ENCODE assay signal across 29 cellular contexts in genomic region chr5:139854953-139855352, GRCh38. TPM values are rescaled to one million over a fixed set of nuclear protein-coding genes. Genes with fewer than 3 reads are reported as not detected.
"Had no signal": no experiment of that assay in that cellular context is flagged by ENCODE, and none has a peak within 500 bp of the region (broad histone marks: within the 10 kb centered on the region; RNA-seq: fewer than 3 reads in every experiment).

No MANE protein-coding gene starts in this region.

- DNase-seq: activated CD4-positive, alpha-beta T cell treated with anti-CD3 and anti-CD28 coated beads for 48 hours; activated CD4-positive, alpha-beta T cell treated with anti-CD3 and anti-CD28 coated beads, Interleukin-2, amount 50 U/mL, for 1 hour; activated CD4-positive, alpha-beta T cell treated with anti-CD3 and anti-CD28 coated beads, Interleukin-2, amount 50 U/mL, for 48 hours; activated CD4-positive, CD25-positive, alpha-beta regulatory T cell; activated CD8-positive, alpha-beta memory T cell treated with anti-CD3 and anti-CD28 coated beads for 24 hours; activated CD8-positive, alpha-beta T cell treated with anti-CD3 and anti-CD28 coated beads for 36 hours; activated effector memory CD4-positive, alpha-beta T cell treated with Interleukin-2 at 50 U/mL for 16 hours; activated naive CD4-positive, alpha-beta T cell treated with anti-CD3 and anti-CD28 coated beads for 36 hours; activated naive CD8-positive, alpha-beta T cell treated with anti-CD3 and anti-CD28 coated beads for 36 hours; activated naive CD8-positive, alpha-beta T cell treated with anti-CD3 and anti-CD28 coated beads, Interleukin-2, amount 50 U/mL, for 24 hours; activated T-cell treated with anti-CD3 and anti-CD28 coated beads, Interleukin-2, amount 50 U/mL, for 4 hours; adrenal gland; amygdala; central memory CD4-positive, alpha-beta T cell; cerebellar nuclear complex; effector memory CD4-positive, alpha-beta T cell; endodermal cell; foreskin fibroblast; T-helper 1 cell; T-helper 17 cell had no signal

- H3K4me1 Mint-ChIP-seq: activated naive CD8-positive, alpha-beta T cell treated with anti-CD3 and anti-CD28 coated beads for 36 hours; activated naive CD8-positive, alpha-beta T cell treated with anti-CD3 and anti-CD28 coated beads, Interleukin-2, amount 50 U/mL, for 24 hours; activated T-helper 17 cell treated with anti-CD3 and anti-CD28 coated beads, Interleukin-2, amount 50 U/mL, for 72 hours had no signal

- H3K4me3 ChIP-seq: adrenal gland, body of pancreas, coronary artery, dorsolateral prefrontal cortex had no signal

- H3K27ac Mint-ChIP-seq: activated CD8-positive, alpha-beta T cell treated with anti-CD3 and anti-CD28 coated beads for 36 hours; activated naive CD4-positive, alpha-beta T cell treated with anti-CD3 and anti-CD28 coated beads for 36 hours; activated naive CD4-positive, alpha-beta T cell treated with anti-CD3 and anti-CD28 coated beads, Interleukin-2, amount 50 U/mL, for 24 hours; activated naive CD8-positive, alpha-beta T cell treated with anti-CD3 and anti-CD28 coated beads for 36 hours; activated naive CD8-positive, alpha-beta T cell treated with anti-CD3 and anti-CD28 coated beads, Interleukin-2, amount 50 U/mL, for 24 hours; activated T-helper 17 cell treated with anti-CD3 and anti-CD28 coated beads, Interleukin-2, amount 50 U/mL, for 72 hours; dendritic cell treated with granulocyte-macrophage colony-stimulating factor and Interleukin-4, amounts not matched to agents 40 ng/mL and 50 ng/mL, for 4 days; endodermal cell; T-helper 2 cell treated with Interferon-gamma antibody and Interleukin-4, amounts not matched to agents 5 μg/mL and 100 μg/mL, for 36 hours had no signal

- H3K9me3 Mint-ChIP-seq: activated CD8-positive, alpha-beta T cell treated with anti-CD3 and anti-CD28 coated beads for 36 hours; activated naive CD4-positive, alpha-beta T cell treated with anti-CD3 and anti-CD28 coated beads for 36 hours; activated naive CD4-positive, alpha-beta T cell treated with anti-CD3 and anti-CD28 coated beads, Interleukin-2, amount 50 U/mL, for 24 hours; activated naive CD8-positive, alpha-beta T cell treated with anti-CD3 and anti-CD28 coated beads for 36 hours; activated naive CD8-positive, alpha-beta T cell treated with anti-CD3 and anti-CD28 coated beads, Interleukin-2, amount 50 U/mL, for 24 hours; activated T-cell treated with anti-CD3 and anti-CD28 coated beads, Interleukin-2, amount 50 U/mL, for 4 hours; activated T-helper 17 cell treated with anti-CD3 and anti-CD28 coated beads, Interleukin-2, amount 50 U/mL, for 72 hours; dendritic cell treated with granulocyte-macrophage colony-stimulating factor and Interleukin-4, amounts not matched to agents 40 ng/mL and 50 ng/mL, for 4 days; endodermal cell; T-helper 2 cell treated with Interferon-gamma antibody and Interleukin-4, amounts not matched to agents 5 μg/mL and 100 μg/mL, for 36 hours had no signal

- H3K27ac ChIP-seq: adrenal gland, body of pancreas, coronary artery, dorsolateral prefrontal cortex had no signal

- H3K27me3 Mint-ChIP-seq: activated CD8-positive, alpha-beta T cell treated with anti-CD3 and anti-CD28 coated beads for 36 hours; activated naive CD4-positive, alpha-beta T cell treated with anti-CD3 and anti-CD28 coated beads, Interleukin-2, amount 50 U/mL, for 24 hours; activated naive CD8-positive, alpha-beta T cell treated with anti-CD3 and anti-CD28 coated beads for 36 hours; activated naive CD8-positive, alpha-beta T cell treated with anti-CD3 and anti-CD28 coated beads, Interleukin-2, amount 50 U/mL, for 24 hours; activated T-helper 17 cell treated with anti-CD3 and anti-CD28 coated beads, Interleukin-2, amount 50 U/mL, for 72 hours; T-helper 17 cell had no signal

- H3K27me3 ChIP-seq: adrenal gland, body of pancreas, dorsolateral prefrontal cortex had no signal

- H3K4me3 Mint-ChIP-seq: activated CD8-positive, alpha-beta T cell treated with anti-CD3 and anti-CD28 coated beads for 36 hours; activated naive CD4-positive, alpha-beta T cell treated with anti-CD3 and anti-CD28 coated beads for 36 hours; activated naive CD4-positive, alpha-beta T cell treated with anti-CD3 and anti-CD28 coated beads, Interleukin-2, amount 50 U/mL, for 24 hours; activated naive CD8-positive, alpha-beta T cell treated with anti-CD3 and anti-CD28 coated beads for 36 hours; activated naive CD8-positive, alpha-beta T cell treated with anti-CD3 and anti-CD28 coated beads, Interleukin-2, amount 50 U/mL, for 24 hours; activated T-cell treated with anti-CD3 and anti-CD28 coated beads, Interleukin-2, amount 50 U/mL, for 4 hours; activated T-helper 17 cell treated with anti-CD3 and anti-CD28 coated beads, Interleukin-2, amount 50 U/mL, for 72 hours; dendritic cell treated with granulocyte-macrophage colony-stimulating factor and Interleukin-4, amounts not matched to agents 40 ng/mL and 50 ng/mL, for 4 days; endodermal cell; T-helper 17 cell; T-helper 2 cell treated with Interferon-gamma antibody and Interleukin-4, amounts not matched to agents 5 μg/mL and 100 μg/mL, for 36 hours had no signal

- H3K36me3 Mint-ChIP-seq: activated naive CD4-positive, alpha-beta T cell treated with anti-CD3 and anti-CD28 coated beads, Interleukin-2, amount 50 U/mL, for 24 hours; activated naive CD8-positive, alpha-beta T cell treated with anti-CD3 and anti-CD28 coated beads for 36 hours had no signal

- H3K9me3 ChIP-seq: adrenal gland, body of pancreas had no signal

- ATAC-seq: activated CD8-positive, alpha-beta T cell treated with anti-CD3 and anti-CD28 coated beads for 36 hours; activated naive CD8-positive, alpha-beta T cell treated with anti-CD3 and anti-CD28 coated beads, Interleukin-2, amount 50 U/mL, for 24 hours; activated T-cell treated with anti-CD3 and anti-CD28 coated beads, Interleukin-2, amount 50 U/mL, for 4 hours; activated T-helper 17 cell treated with anti-CD3 and anti-CD28 coated beads, Interleukin-2, amount 50 U/mL, for 72 hours; body of pancreas; esophagus mucosa; T-helper 17 cell had no signal

- H3K4me1 ChIP-seq: adrenal gland, body of pancreas had no signal

RNA-seq across cellular contexts. Expression of gene PSD2, which starts 59.3 kb away (rescaled TPM):
- total RNA-seq: activated naive CD4-positive, alpha-beta T cell treated with anti-CD3 and anti-CD28 coated beads for 36 hours; activated naive CD8-positive, alpha-beta T cell treated with anti-CD3 and anti-CD28 coated beads for 36 hours; activated T-cell treated with anti-CD3 and anti-CD28 coated beads, Interleukin-2, amount 50 U/mL, for 4 hours; activated T-helper 17 cell treated with anti-CD3 and anti-CD28 coated beads, Interleukin-2, amount 50 U/mL, for 72 hours; epithelial cell of proximal tubule; esophagus mucosa had no signal
